26 cellular contexts compared by ENCODE assay signal in genomic region chr3:17302170-17302569, GRCh38.
"Had no signal": no experiment of that assay in that cellular context is flagged by ENCODE, and none has a peak within 500 bp of the region (broad histone marks: within the 10 kb centered on the region; RNA-seq: fewer than 3 reads in every experiment).

No MANE protein-coding gene starts in this region.

- H3K27me3 Mint-ChIP-seq: dendritic cell treated with granulocyte-macrophage colony-stimulating factor and Interleukin-4, amounts not matched to agents 40 ng/mL and 50 ng/mL, for 4 days; effector memory CD8-positive, alpha-beta T cell had no signal

- ATAC-seq: effector memory CD8-positive, alpha-beta T cell; esophagus mucosa; foreskin keratinocyte; gastroesophageal sphincter had no signal

- H3K4me1 Mint-ChIP-seq: endodermal cell had no signal

- H3K9me3 Mint-ChIP-seq: dendritic cell treated with granulocyte-macrophage colony-stimulating factor and Interleukin-4, amounts not matched to agents 40 ng/mL and 50 ng/mL, for 4 days; effector memory CD8-positive, alpha-beta T cell; endodermal cell had no signal

- DNase-seq: colonic mucosa; cortex of kidney; dorsolateral prefrontal cortex; effector CD4-positive, alpha-beta T cell; effector CD8-positive, alpha-beta T cell; effector memory CD4-positive, alpha-beta T cell; effector memory CD8-positive, alpha-beta T cell; endodermal cell; erythroblast; esophagus squamous epithelium; foreskin keratinocyte; foreskin melanocyte; gastrocnemius medialis; glutamatergic neuron had no signal

- H3K4me3 Mint-ChIP-seq: dendritic cell treated with granulocyte-macrophage colony-stimulating factor and Interleukin-4, amounts not matched to agents 40 ng/mL and 50 ng/mL, for 4 days; effector memory CD8-positive, alpha-beta T cell; endodermal cell had no signal

- H3K27me3 ChIP-seq: colonic mucosa, dorsolateral prefrontal cortex, esophagus muscularis mucosa, esophagus squamous epithelium, foreskin keratinocyte, gastrocnemius medialis, gastroesophageal sphincter, heart left ventricle, heart right ventricle had no signal

- H3K4me1 ChIP-seq: colonic mucosa, foreskin keratinocyte had no signal

- H3K4me3 ChIP-seq: colonic mucosa, coronary artery, dorsolateral prefrontal cortex, esophagus muscularis mucosa, esophagus squamous epithelium, gastrocnemius medialis, gastroesophageal sphincter, heart left ventricle, heart right ventricle had no signal

- H3K36me3 ChIP-seq: colonic mucosa, esophagus muscularis mucosa, esophagus squamous epithelium, gastrocnemius medialis had no signal

- H3K27ac ChIP-seq: colonic mucosa, coronary artery, epithelial cell of prostate, esophagus muscularis mucosa, esophagus squamous epithelium, foreskin keratinocyte, gastrocnemius medialis, gastroesophageal sphincter, heart left ventricle, heart right ventricle had no signal

- H3K9me3 ChIP-seq: colonic mucosa, esophagus muscularis mucosa, esophagus squamous epithelium, gastrocnemius medialis, gastroesophageal sphincter, heart left ventricle, heart right ventricle had no signal

- FAIRE-seq: colon, endometrium, endothelial cell of umbilical vein, frontal cortex had no signal

- H3K27ac Mint-ChIP-seq: dendritic cell treated with granulocyte-macrophage colony-stimulating factor and Interleukin-4, amounts not matched to agents 40 ng/mL and 50 ng/mL, for 4 days; effector memory CD8-positive, alpha-beta T cell; endodermal cell had no signal
